Comparison of ENCODE assay signal across 10 cellular contexts in genomic region chr1:45306319-45306718, GRCh38. TPM values are rescaled to one million over a fixed set of nuclear protein-coding genes. Genes with fewer than 3 reads are reported as not detected.
DNase-seq lines count a peak whose midpoint lies in the region; ATAC-seq and TF ChIP-seq lines count a peak whose summit lies in the region.
"Had no signal": no experiment of that assay in that cellular context is flagged by ENCODE, and none has a peak within 500 bp of the region (broad histone marks: within the 10 kb centered on the region; RNA-seq: fewer than 3 reads in every experiment).

No MANE protein-coding gene starts in this region.

- H3K9ac ChIP-seq in HCT116 (ENCODE audit: low read length), result no peak overlapping the region

- peaks cover 42% of the 10 kb centered on the region for H3K4me1 Mint-ChIP-seq in activated T-cell treated with anti-CD3 and anti-CD28 coated beads, Interleukin-2, amount 50 U/mL, for 24 hours (ENCODE audit: low read depth)
- H3K4me1 Mint-ChIP-seq in naive thymus-derived CD8-positive, alpha-beta T cell, result peaks cover 5 to 33% (median 20%) of the 10 kb centered on the region in 4 donors

- peak overlapping the region; percentile 5 for H2AFZ ChIP-seq in HCT116 (ENCODE audit: low read depth, low read length, poor library complexity, severe bottlenecking)

- CTCF ChIA-PET in HCT116 (lab: Charles Lee), result interaction anchor here (1.1 kb wide), 1 partner anchor 292 kb away, joined by 3 read pairs; no protein-coding TSS in a partner anchor

- H3K79me2 ChIP-seq in HCT116 (ENCODE audit: insufficient read depth, low read length), result no peaks in the 10 kb centered on the region

- no TSS peak for BruUV-seq in HCT116 (replicated peaks; lab: Mats Ljungman, UMichigan)

- H3K36me3 Mint-ChIP-seq in activated T-cell treated with anti-CD3 and anti-CD28 coated beads, Interleukin-2, amount 50 U/mL, for 24 hours (ENCODE audit: low read depth), result peaks cover 6% of the 10 kb centered on the region
- H3K36me3 Mint-ChIP-seq in naive thymus-derived CD8-positive, alpha-beta T cell, result no peaks in the 10 kb centered on the region

- no peak for TF ChIP-seq CTCF in HCT116 (IDR thresholded peaks at IDR 0.05 in 2 of 3, conservative IDR thresholded peaks at IDR 0.05 in 1 of 3; ENCODE audit: borderline replicate concordance in 1 of 3, insufficient read depth in 1 of 3, low read depth in 2 of 3, low read length in 2 of 3)

- peak overlapping the region; percentile 43 for H3K4me3 Mint-ChIP-seq in activated T-cell treated with anti-CD3 and anti-CD28 coated beads, Interleukin-2, amount 50 U/mL, for 24 hours
- H3K4me3 Mint-ChIP-seq in naive thymus-derived CD8-positive, alpha-beta T cell, result peak overlapping the region in 3 of 10 donors; percentile 50 to 59 (median 58)

- H3K4me2 ChIP-seq in HCT116 (ENCODE audit: low read length), result peak overlapping the region; percentile 38

- ATAC-seq in HCT116 (no peak), GM21737 (IDR thresholded peaks at IDR 0.05; ENCODE audit: unreplicated experiment) (no peak), GM18868 (IDR thresholded peaks at IDR 0.05; ENCODE audit: unreplicated experiment) (no peak)
- no peak for ATAC-seq in naive thymus-derived CD8-positive, alpha-beta T cell

- no peaks in the 10 kb centered on the region for H4K20me1 ChIP-seq in HCT116 (ENCODE audit: insufficient read depth)

- no peak overlapping the region for H3K4me3 ChIP-seq in HCT116 (replicated peaks in 1 of 2; ENCODE audit: low read depth in 1 of 2, low read length in 2 of 2)

- H3K27ac Mint-ChIP-seq in activated T-cell treated with anti-CD3 and anti-CD28 coated beads, Interleukin-2, amount 50 U/mL, for 24 hours, result peak overlapping the region; percentile 88
- peak overlapping the region in 7 of 10 donors; percentile 56 to 91 (median 71) for H3K27ac Mint-ChIP-seq in naive thymus-derived CD8-positive, alpha-beta T cell

- peaks cover 12 to 41% of the 10 kb centered on the region in 2 experiments for H3K4me1 ChIP-seq in HCT116 (ENCODE audit: control insufficient read depth in 1 of 2, insufficient read depth in 2 of 2, low read length in 2 of 2)

- H3K9me2 ChIP-seq in HCT116 (ENCODE audit: insufficient read depth), result no peaks in the 10 kb centered on the region

- H3K27me3 ChIP-seq in HCT116 (ENCODE audit: insufficient read depth, low read length), result no peaks in the 10 kb centered on the region

- POLR2A ChIA-PET in HCT116 (lab: Charles Lee), result interaction anchor here (1.0 kb wide), 1 partner anchor 294 kb away, joined by 3 read pairs; the partner anchor contains the start of gene UROD
- POLR2A ChIA-PET in naive thymus-derived CD8-positive, alpha-beta T cell (lab: Charles Lee), result interaction anchor here (0.7 to 4.8 kb wide), 3 partner anchors 17 to 575 kb away, joined by 3 to 85 read pairs (median 3); partner anchors contain the start of genes MUTYH and TOE1

- peak; percentile 63 for DNase-seq in EH (ENCODE audit: low read depth)
- DNase-seq in HCT116 (ENCODE audit: low read depth, low spot score), result no peak
- peak; percentile 53 for DNase-seq in activated T-cell treated with anti-CD3 and anti-CD28 coated beads, Interleukin-2, amount 50 U/mL, for 24 hours
- DNase-seq in naive thymus-derived CD8-positive, alpha-beta T cell, result no peak
- no peak for DNase-seq in NCI-H510A (lab: John Stamatoyannopoulos, UW)
- no peak for DNase-seq in A172 (ENCODE audit: low spot score)
- DNase-seq: central memory CD4-positive, alpha-beta T cell; NCI-H1417 had no signal

- H3K27ac ChIP-seq in HCT116 (ENCODE audit: low read depth, low read length), result no peak overlapping the region

- no peak for TF ChIP-seq RAD21 in HCT116 (IDR thresholded peaks at IDR 0.05; ENCODE audit: low read depth)

- intact Hi-C loops in HCT116 (cut with micrococcal nuclease), result no loop called here

- H3K9me3 Mint-ChIP-seq in activated T-cell treated with anti-CD3 and anti-CD28 coated beads, Interleukin-2, amount 50 U/mL, for 24 hours, result no peaks in the 10 kb centered on the region
- H3K9me3 Mint-ChIP-seq in naive thymus-derived CD8-positive, alpha-beta T cell, result no peaks in the 10 kb centered on the region

- H3K36me3 ChIP-seq in HCT116 (ENCODE audit: control insufficient read depth in 1 of 2, insufficient read depth in 2 of 2, low read length in 2 of 2), result no peaks in the 10 kb centered on the region

- no peaks in the 10 kb centered on the region for H3K9me3 ChIP-seq in HCT116 (ENCODE audit: control insufficient read depth in 1 of 2, insufficient read depth in 1 of 2, low read depth in 1 of 2, low read length in 2 of 2)

- RAD21 ChIA-PET in HCT116 (lab: Charles Lee; ENCODE audit: low non-redundant PET in 1 of 2, low total read pairs in 2 of 2, uncharacterized antibody in 2 of 2, unreplicated experiment in 2 of 2), result interaction anchor here in 1 of 2 experiments (0.6 kb wide), 1 partner anchor 322 kb away, joined by 3 read pairs; no protein-coding TSS in a partner anchor

- no peaks in the 10 kb centered on the region for H3K27me3 Mint-ChIP-seq in activated T-cell treated with anti-CD3 and anti-CD28 coated beads, Interleukin-2, amount 50 U/mL, for 24 hours
- peaks cover 0 to 1% (median 0%) of the 10 kb centered on the region in 5 donors for H3K27me3 Mint-ChIP-seq in naive thymus-derived CD8-positive, alpha-beta T cell

- TF ChIP-seq POLR2A in HCT116 (IDR thresholded peaks at IDR 0.05; ENCODE audit: borderline replicate concordance, extremely low read depth, insufficient read depth, insufficient read length), result no peak

TF ChIP-seq in HCT116, 20 proteins besides CTCF, POLR2A, EP300 and RAD21:
- TF ChIP-seq JUND (IDR thresholded peaks at IDR 0.05) (0 out of 2 replicates have a peak, but pooled peaks have one; percentile 14), FOSL1 (IDR thresholded peaks at IDR 0.05; ENCODE audit: low read depth) (peak; percentile 47; the same call in 1 of the 2 replicates), ELF1 (IDR thresholded peaks at IDR 0.05; ENCODE audit: borderline replicate concordance, low read depth) (no peak), REST (IDR thresholded peaks at IDR 0.05; ENCODE audit: low read depth) (no peak)

RNA-seq across cellular contexts. Expression of gene HPDL, which starts 20.4 kb away (rescaled TPM):
- total RNA-seq in HCT116 (2021; ENCODE audit: unreplicated experiment), result not detected
- 0.31 and 0.42 TPM in 2 replicates for polyA plus RNA-seq in HCT116 (2012)
- total RNA-seq in naive thymus-derived CD8-positive, alpha-beta T cell, result 1 to 10 TPM; 1.5 TPM
- 1 to 10 TPM in 2 of 3 donors, under 1 TPM in 1; 0.47 to 2.7 (median 1.2) TPM for polyA plus RNA-seq in naive thymus-derived CD8-positive, alpha-beta T cell
- total RNA-seq in A172 (2014; rRNA removed; shearing (Covaris generic)), result not detected in 2 replicates

RNA-seq across cellular contexts. Expression of gene TOE1, which starts 33.7 kb away (rescaled TPM):
- 11.5 TPM for total RNA-seq in HCT116 (2021; ENCODE audit: unreplicated experiment)
- polyA plus RNA-seq in HCT116 (2012), result 10.3 and 11.9 TPM in 2 replicates
- total RNA-seq in naive thymus-derived CD8-positive, alpha-beta T cell, result 10 to 100 TPM; 23.7 to 24.5 TPM
- polyA plus RNA-seq in naive thymus-derived CD8-positive, alpha-beta T cell, result 10 to 100 TPM in 2 of 3 donors, 1 to 10 TPM in 1; 8.2 to 12.3 (median 10.7) TPM
- total RNA-seq in A172 (2014; rRNA removed; shearing (Covaris generic)), result 10.8 and 14.9 TPM in 2 replicates

RNA-seq across cellular contexts. Expression of gene MUTYH, which starts 33.9 kb away (rescaled TPM):
- 44.8 TPM for total RNA-seq in HCT116 (2021; ENCODE audit: unreplicated experiment)
- 31.1 and 33.3 TPM in 2 replicates for polyA plus RNA-seq in HCT116 (2012)
- total RNA-seq in naive thymus-derived CD8-positive, alpha-beta T cell, result 10 to 100 TPM; 75.6 to 79.7 TPM
- polyA plus RNA-seq in naive thymus-derived CD8-positive, alpha-beta T cell, result 10 to 100 TPM; 21.8 to 24.7 (median 24.4) TPM
- 8.9 and 13.2 TPM in 2 replicates for total RNA-seq in A172 (2014; rRNA removed; shearing (Covaris generic))

Comparison
In these comparisons a context has a peak if more than half of its experiments do, and no peak if none do; other contexts are left out.
1. DNase-seq: peak in EH (single experiment) and activated T-cell treated with anti-CD3 and anti-CD28 coated beads, Interleukin-2, amount 50 U/mL, for 24 hours (single experiment); none in HCT116 (single experiment), naive thymus-derived CD8-positive, alpha-beta T cell (0 of 10), NCI-H510A (single experiment) and A172 (single experiment).